1 cellular context compared by ENCODE assay signal in genomic region chr9:13282998-13283397, GRCh38.
TF ChIP-seq lines count a peak whose summit lies in the region.

No MANE protein-coding gene starts in this region.

TF ChIP-seq in IMR-90, 13 proteins besides CTCF, POLR2A, EP300 and RAD21:
- no peak for TF ChIP-seq MAFK (IDR thresholded peaks at IDR 0.05; ENCODE audit: low read depth, low read length)
- TF ChIP-seq USF2 (IDR thresholded peaks at IDR 0.05; ENCODE audit: low read depth, low read length): no peak
